Comparison of ENCODE assay signal across 6 cellular contexts in the genomic region with DNA sequence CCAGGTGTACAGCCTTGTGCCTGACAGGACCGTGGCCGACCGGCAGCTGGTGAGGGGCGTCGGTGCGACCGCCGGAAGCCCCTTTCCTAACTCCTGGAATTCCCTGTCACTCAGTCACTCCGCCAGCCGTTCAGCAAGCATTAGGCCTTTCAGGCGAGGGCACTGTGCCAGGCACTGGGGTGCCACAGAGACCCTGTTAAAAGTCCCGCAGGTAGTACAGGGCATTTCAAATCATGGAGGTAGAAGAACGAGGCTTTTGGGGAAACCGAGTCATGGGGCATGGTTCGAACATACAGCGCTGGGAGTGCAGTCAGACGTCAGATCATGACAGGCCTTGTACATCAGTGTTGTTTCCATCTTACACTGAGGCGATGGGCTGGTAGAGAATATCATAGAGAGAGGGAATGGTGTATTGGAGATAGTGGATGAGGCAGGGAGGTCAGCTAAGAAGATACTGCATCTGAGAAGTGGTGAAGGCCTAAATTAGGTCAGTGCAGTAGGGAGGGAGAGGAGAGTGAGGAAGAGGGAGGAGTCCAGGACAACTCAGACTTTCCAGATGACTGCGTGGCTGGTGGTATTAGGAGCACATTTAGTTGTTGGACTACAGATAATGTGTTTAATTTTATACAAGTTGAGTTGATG. TPM values are rescaled to one million over a fixed set of nuclear protein-coding genes. Genes with fewer than 3 reads are reported as not detected.
DNase-seq lines count a peak whose midpoint lies in the region.

No MANE protein-coding gene starts in this region.

- no peak overlapping the region for H2BK12ac ChIP-seq in trophoblast cell (ENCODE audit: low read length)

- peaks cover 50% of the 10 kb centered on the region for H3K4me1 Mint-ChIP-seq in activated T-cell treated with anti-CD3 and anti-CD28 coated beads, Interleukin-2, amount 50 U/mL, for 24 hours (ENCODE audit: low read depth)

- peak overlapping the region; percentile 1 for H2BK5ac ChIP-seq in trophoblast cell (ENCODE audit: low read depth, low read length, poor library complexity)

- no CpG with 5 or more reads among the region's 19 CpGs for WGBS in trophoblast cell (ENCODE audit: extremely low coverage, insufficient coverage, insufficient read length)

- H4K8ac ChIP-seq in trophoblast cell (ENCODE audit: low read depth, low read length): peak overlapping the region; percentile 77

- H3K79me2 ChIP-seq in trophoblast cell (ENCODE audit: control insufficient read depth, insufficient read depth, low read length, poor library complexity): peaks cover 2% of the 10 kb centered on the region

- H3K4me2 ChIP-seq in trophoblast cell (ENCODE audit: low read length): peak overlapping the region; percentile 94

- H3K9me3 Mint-ChIP-seq in activated T-cell treated with anti-CD3 and anti-CD28 coated beads, Interleukin-2, amount 50 U/mL, for 24 hours: no peaks in the 10 kb centered on the region

- peaks cover 27 to 29% of the 10 kb centered on the region in 2 experiments for H3K36me3 ChIP-seq in trophoblast cell (ENCODE audit: control insufficient read depth in 1 of 2, insufficient read depth in 2 of 2, low read length in 2 of 2)

- peak overlapping the region; percentile 56 for H2AFZ ChIP-seq in trophoblast cell (ENCODE audit: insufficient read depth, low read length, poor library complexity)

- peak overlapping the region; percentile 80 for H3K27ac ChIP-seq in trophoblast cell (ENCODE audit: low read depth, low read length)

- H3K23ac ChIP-seq in trophoblast cell (ENCODE audit: low read length): no peak overlapping the region

- no peaks in the 10 kb centered on the region for H3K27me3 Mint-ChIP-seq in activated T-cell treated with anti-CD3 and anti-CD28 coated beads, Interleukin-2, amount 50 U/mL, for 24 hours

- no peak for DNase-seq in activated T-cell treated with anti-CD3 and anti-CD28 coated beads, Interleukin-2, amount 50 U/mL, for 24 hours
- DNase-seq in activated T-cell treated with anti-CD3 and anti-CD28 coated beads, Interleukin-2, amount 50 U/mL, for 48 hours: no peak
- peak; percentile 35 for DNase-seq in dedifferentiated amniotic fluid mesenchymal stem cell (ENCODE audit: extremely low spot score)
- no peak for DNase-seq in trophoblast cell
- no peak for DNase-seq in NCI-H446 treated with DMSO at 0.1 percent for 48 hours (lab: John Stamatoyannopoulos, UW)
- DNase-seq in germinal center (ENCODE audit: low spot score): no peak

- peak overlapping the region; percentile 14 for H2BK120ac ChIP-seq in trophoblast cell (ENCODE audit: insufficient read depth, low read length, poor library complexity)

- H3K18ac ChIP-seq in trophoblast cell (ENCODE audit: low read length): peak overlapping the region; percentile 20

- H3K27ac Mint-ChIP-seq in activated T-cell treated with anti-CD3 and anti-CD28 coated beads, Interleukin-2, amount 50 U/mL, for 24 hours: peak overlapping the region; percentile 100

- H3K4me1 ChIP-seq in trophoblast cell (ENCODE audit: control insufficient read depth in 1 of 2, insufficient read depth in 2 of 2, low read length in 2 of 2): peaks cover 9 to 12% of the 10 kb centered on the region in 2 experiments

- peak overlapping the region; percentile 92 for H4K91ac ChIP-seq in trophoblast cell (ENCODE audit: low read depth, low read length)

- H2AK5ac ChIP-seq in trophoblast cell (ENCODE audit: low read length): peak overlapping the region; percentile 49

- H3K4ac ChIP-seq in trophoblast cell (ENCODE audit: low read depth, low read length): peak overlapping the region; percentile 4

- H3K14ac ChIP-seq in trophoblast cell (ENCODE audit: low read length): peak overlapping the region; percentile 74

- H3K27me3 ChIP-seq in trophoblast cell (ENCODE audit: insufficient read depth, low read length): no peaks in the 10 kb centered on the region

- peak overlapping the region; percentile 47 for H3K9ac ChIP-seq in trophoblast cell (ENCODE audit: low read length)

- H3K4me3 Mint-ChIP-seq in activated T-cell treated with anti-CD3 and anti-CD28 coated beads, Interleukin-2, amount 50 U/mL, for 24 hours: peak overlapping the region; percentile 96

- peaks cover 11% of the 10 kb centered on the region for H3K79me1 ChIP-seq in trophoblast cell (ENCODE audit: low read length)

- H3K36me3 Mint-ChIP-seq in activated T-cell treated with anti-CD3 and anti-CD28 coated beads, Interleukin-2, amount 50 U/mL, for 24 hours (ENCODE audit: low read depth): peaks cover 72% of the 10 kb centered on the region

- H3K4me3 ChIP-seq in trophoblast cell (ENCODE audit: low read depth, low read length): peak overlapping the region; percentile 87

- no peaks in the 10 kb centered on the region for H3K9me3 ChIP-seq in trophoblast cell (ENCODE audit: insufficient read depth, low read depth, low read length)

- peak overlapping the region; percentile 85 for H4K12ac ChIP-seq in trophoblast cell (ENCODE audit: low read depth, low read length)

RNA-seq across cellular contexts. Expression of gene DXO, which starts 0.9 kb away (rescaled TPM):
- polyA plus RNA-seq in trophoblast cell (2013): 15.6 and 18.1 TPM in 2 replicates

RNA-seq across cellular contexts. Expression of gene C4A, which starts 9.0 kb away (rescaled TPM):
- polyA plus RNA-seq in trophoblast cell (2013): 0.82 and 1.3 TPM in 2 replicates

RNA-seq across cellular contexts. Expression of gene SKIC2, which starts 13.9 kb away (rescaled TPM):
- 31.8 and 32.6 TPM in 2 replicates for polyA plus RNA-seq in trophoblast cell (2013)

RNA-seq across cellular contexts. Expression of gene NELFE, which starts 14.1 kb away (rescaled TPM):
- 71.0 and 73.0 TPM in 2 replicates for polyA plus RNA-seq in trophoblast cell (2013)

RNA-seq across cellular contexts. Expression of gene CFB, which starts 26.9 kb away (rescaled TPM):
- polyA plus RNA-seq in trophoblast cell (2013): 0.23 and 0.50 TPM in 2 replicates
